ENCODE assay signal across 8 cellular contexts in the genomic region with DNA sequence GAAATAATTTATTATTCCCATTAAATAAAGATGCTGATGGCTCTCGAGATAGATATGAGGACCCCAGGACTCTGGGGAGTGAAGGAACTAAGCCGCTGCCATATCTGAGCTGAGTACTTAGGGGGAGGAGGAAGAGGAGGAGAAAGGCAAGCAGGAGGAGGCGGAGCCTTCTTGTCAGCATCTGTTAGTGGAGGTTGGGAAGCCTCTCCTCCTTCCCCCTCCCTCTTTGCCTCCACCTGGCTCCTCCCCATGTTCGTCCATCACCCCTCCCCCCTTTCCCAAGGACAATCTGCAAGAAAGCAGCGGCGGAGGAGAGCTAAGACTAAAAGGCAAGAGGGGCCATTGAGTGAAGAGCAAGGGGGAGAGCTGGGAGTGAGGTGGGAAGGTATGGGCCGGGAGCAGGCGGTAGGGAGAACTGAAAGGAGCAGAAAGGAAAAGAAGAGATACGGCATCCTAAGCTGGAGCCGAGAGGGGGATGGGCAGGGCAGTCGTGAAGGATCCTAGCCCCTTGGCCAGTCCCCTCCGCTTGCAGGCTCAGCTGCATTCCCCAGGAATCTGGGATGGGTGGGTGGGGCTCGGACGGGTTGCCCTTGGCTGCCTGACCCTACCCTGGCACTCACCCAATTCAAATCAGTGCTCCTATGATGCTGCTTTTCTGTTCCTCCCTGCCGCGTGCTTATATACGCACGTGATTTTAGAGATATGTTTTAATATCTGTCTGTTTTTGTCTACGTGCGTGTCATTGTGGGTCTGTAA. TPM values are rescaled to one million over a fixed set of nuclear protein-coding genes. Genes with fewer than 3 reads are reported as not detected.
DNase-seq lines count a peak whose midpoint lies in the region; ATAC-seq and TF ChIP-seq lines count a peak whose summit lies in the region.

A gene (plus strand): TSS at position 287 of the 756 bp plus-strand sequence. CDS start 3,411 bp downstream, outside the sequence.

- DNase-seq in DMS153 (lab: John Stamatoyannopoulos, UW) (peak; percentile 64), IMR-90 (peak; percentile 91), Panc1 (ENCODE audit: low read depth, low spot score) (peak; percentile 61), esophagus muscularis mucosa (ENCODE audit: extremely low spot score) (no peak), myocyte (ENCODE audit: low read depth) (peak; percentile 91)
- peak; percentile 49 for DNase-seq in activated T-cell treated with anti-CD3 and anti-CD28 coated beads, Interleukin-2, amount 50 U/mL, for 4 hours
- DNase-seq in stimulated activated naive B cell treated with anti-CD40 and anti-IgM and Interleukin-4, amounts not matched to agents 10 μg/mL and 1 μg/mL and 100 μg/mL, for 72 hours: peak; percentile 60

- H3K9me3 Mint-ChIP-seq in activated T-cell treated with anti-CD3 and anti-CD28 coated beads, Interleukin-2, amount 50 U/mL, for 4 hours: no peaks in the 10 kb centered on the region
- H3K9me3 Mint-ChIP-seq in stimulated activated naive B cell treated with anti-CD40 and anti-IgM and Interleukin-4, amounts not matched to agents 10 μg/mL and 1 μg/mL and 100 μg/mL, for 72 hours: no peaks in the 10 kb centered on the region

- H3K14ac ChIP-seq in IMR-90 (replicated peaks; ENCODE audit: low read depth, low read length): peak within 1 kb of the TSS; percentile 37

- peak within 1 kb of the TSS; percentile 21; the same call in 1 of the 2 replicates for H2BK120ac ChIP-seq in IMR-90 (ENCODE audit: low read depth, low read length)

- H3K4me2 ChIP-seq in IMR-90 (ENCODE audit: low read depth, low read length): peak within 1 kb of the TSS; percentile 97

- H2AFZ ChIP-seq in IMR-90 (replicated peaks; ENCODE audit: low read length, poor library complexity): peak within 1 kb of the TSS; percentile 94

- peaks cover 11% of the 10 kb centered on the region for H3K36me3 Mint-ChIP-seq in activated T-cell treated with anti-CD3 and anti-CD28 coated beads, Interleukin-2, amount 50 U/mL, for 4 hours (ENCODE audit: insufficient read depth)
- H3K36me3 Mint-ChIP-seq in stimulated activated naive B cell treated with anti-CD40 and anti-IgM and Interleukin-4, amounts not matched to agents 10 μg/mL and 1 μg/mL and 100 μg/mL, for 72 hours: peaks cover 10 to 23% of the 10 kb centered on the region in 2 donors

- no peak within 1 kb of the TSS for H4K91ac ChIP-seq in IMR-90 (ENCODE audit: insufficient read depth, low read depth, low read length)

- peaks cover 14% of the 10 kb centered on the region for H3K9me1 ChIP-seq in IMR-90 (ENCODE audit: insufficient read depth, low read length)

- H4K8ac ChIP-seq in IMR-90 (ENCODE audit: low read depth in 2 of 2, low read length in 2 of 2): peak within 1 kb of the TSS; percentile 50 to 67; a peak in 3 of 4 replicates

- peak; percentile 100 for ATAC-seq in GM21576 (IDR thresholded peaks at IDR 0.05; ENCODE audit: unreplicated experiment)
- peak; percentile 100 for ATAC-seq in IMR-90 (ENCODE audit: low read depth)
- ATAC-seq in Panc1: peak; percentile 99
- ATAC-seq in activated T-cell treated with anti-CD3 and anti-CD28 coated beads, Interleukin-2, amount 50 U/mL, for 4 hours: peak; percentile 100
- ATAC-seq in stimulated activated naive B cell treated with anti-CD40 and anti-IgM and Interleukin-4, amounts not matched to agents 10 μg/mL and 1 μg/mL and 100 μg/mL, for 72 hours (replicated peaks): peak; percentile 99

- peak within 1 kb of the TSS; percentile 95 for H3K27ac Mint-ChIP-seq in stimulated activated naive B cell treated with anti-CD40 and anti-IgM and Interleukin-4, amounts not matched to agents 10 μg/mL and 1 μg/mL and 100 μg/mL, for 72 hours

- H2BK5ac ChIP-seq in IMR-90 (ENCODE audit: low read depth, low read length, poor library complexity, severe bottlenecking): peak within 1 kb of the TSS; percentile 47

- H3K9ac ChIP-seq in IMR-90 (ENCODE audit: low read depth, low read length): peak within 1 kb of the TSS; percentile 86

- no peak for TF ChIP-seq RAD21 in IMR-90 (IDR thresholded peaks at IDR 0.05; ENCODE audit: low read length)

- H3K56ac ChIP-seq in IMR-90 (ENCODE audit: extremely low read depth, insufficient read depth, low read length): peak within 1 kb of the TSS; percentile 31

- H4K5ac ChIP-seq in IMR-90 (ENCODE audit: low read depth, low read length): peak within 1 kb of the TSS; percentile 51; the same call in 1 of the 2 replicates

- in situ Hi-C loops in IMR-90 (cut with MboI; ENCODE audit: low sequenced_read_pairs): no loop called here
- in situ Hi-C loops in Panc1 (cut with HindIII; ENCODE audit: low pct_unique_long_range_greater_than_20kb, low sequenced_read_pairs): no loop called here

- H3K4me1 ChIP-seq in IMR-90 (ENCODE audit: control insufficient read depth, insufficient read depth, low read length) (no peaks in the 10 kb centered on the region), Panc1 (ENCODE audit: control insufficient read depth, insufficient read depth, low read length) (peaks cover 11% of the 10 kb centered on the region), esophagus muscularis mucosa (peaks cover 10 to 35% (median 27%) of the 10 kb centered on the region in 4 donors)

- peak within 1 kb of the TSS; percentile 86 for H2AK9ac ChIP-seq in IMR-90 (replicated peaks; ENCODE audit: low read depth, low read length, poor library complexity)

- H3K18ac ChIP-seq in IMR-90 (ENCODE audit: low read depth, low read length): peak within 1 kb of the TSS; percentile 53

- no peak for TF ChIP-seq POLR2A in IMR-90 (IDR thresholded peaks at IDR 0.05; ENCODE audit: low read depth, low read length)
- no peak for TF ChIP-seq POLR2A in esophagus muscularis mucosa (IDR thresholded peaks at IDR 0.05; ENCODE audit: low read depth)

- H3K27ac ChIP-seq in IMR-90 (ENCODE audit: insufficient read depth, low read length) (peak within 1 kb of the TSS; percentile 80), Panc1 (ENCODE audit: low read length) (peak within 1 kb of the TSS; percentile 80), esophagus muscularis mucosa (replicated peaks in 1 of 4) (peak within 1 kb of the TSS; percentile 74 to 77 (median 76))

- TF ChIP-seq EP300 in esophagus muscularis mucosa (IDR thresholded peaks at IDR 0.05): no peak

- dilution Hi-C loops in IMR-90 (cut with HindIII; ENCODE audit: low sequenced_read_pairs, unreplicated experiment): no loop called here

- no TSS peak for BruUV-seq in IMR-90 (replicated peaks; lab: Mats Ljungman, UMichigan)
- BruUV-seq in Panc1 (replicated peaks; lab: Mats Ljungman, UMichigan): no TSS peak

- H2BK20ac ChIP-seq in IMR-90 (ENCODE audit: low read depth, low read length): no peak within 1 kb of the TSS

- H3K4ac ChIP-seq in IMR-90 (ENCODE audit: low read depth, low read length): peak within 1 kb of the TSS; percentile 55

- CTCF ChIA-PET in IMR-90 (lab: Yijun Ruan, JAX) (interaction anchor here (0.9 to 1.5 kb wide), 2 partner anchors 13 to 78 kb away, joined by 3 read pairs; a partner anchor contains a TSS), Panc1 (lab: Charles Lee) (no interaction called here)

- H3K4me1 Mint-ChIP-seq in activated T-cell treated with anti-CD3 and anti-CD28 coated beads, Interleukin-2, amount 50 U/mL, for 4 hours (ENCODE audit: low read depth): peaks cover 19% of the 10 kb centered on the region
- H3K4me1 Mint-ChIP-seq in stimulated activated naive B cell treated with anti-CD40 and anti-IgM and Interleukin-4, amounts not matched to agents 10 μg/mL and 1 μg/mL and 100 μg/mL, for 72 hours: peaks cover 8 to 10% of the 10 kb centered on the region in 2 donors

- H3K36me3 ChIP-seq in IMR-90 (ENCODE audit: control insufficient read depth, insufficient read depth, low read length) (peaks cover 2% of the 10 kb centered on the region; the same call in 1 of the 2 replicates), Panc1 (ENCODE audit: control insufficient read depth, insufficient read depth, low read length) (peaks cover 8% of the 10 kb centered on the region), esophagus muscularis mucosa (peaks cover 0 to 18% (median 6%) of the 10 kb centered on the region in 4 donors)

- H4K20me1 ChIP-seq in IMR-90 (ENCODE audit: insufficient read depth, low read length): peaks cover 5% of the 10 kb centered on the region; the same call in 1 of the 2 replicates

- peak within 1 kb of the TSS; percentile 97 for H3K4me3 Mint-ChIP-seq in activated T-cell treated with anti-CD3 and anti-CD28 coated beads, Interleukin-2, amount 50 U/mL, for 4 hours
- peak within 1 kb of the TSS; percentile 97 to 98 for H3K4me3 Mint-ChIP-seq in stimulated activated naive B cell treated with anti-CD40 and anti-IgM and Interleukin-4, amounts not matched to agents 10 μg/mL and 1 μg/mL and 100 μg/mL, for 72 hours

- H3K27me3 Mint-ChIP-seq in activated T-cell treated with anti-CD3 and anti-CD28 coated beads, Interleukin-2, amount 50 U/mL, for 4 hours (ENCODE audit: low read depth): peaks cover 12% of the 10 kb centered on the region
- no peaks in the 10 kb centered on the region for H3K27me3 Mint-ChIP-seq in stimulated activated naive B cell treated with anti-CD40 and anti-IgM and Interleukin-4, amounts not matched to agents 10 μg/mL and 1 μg/mL and 100 μg/mL, for 72 hours

- no peak within 1 kb of the TSS for H2BK15ac ChIP-seq in IMR-90 (ENCODE audit: low read depth, low read length)

- H3K9me3 ChIP-seq in IMR-90 (ENCODE audit: control insufficient read depth, insufficient read depth, low read length): no peaks in the 10 kb centered on the region
- H3K9me3 ChIP-seq in Panc1 (ENCODE audit: control insufficient read depth, insufficient read depth, low read depth, low read length): no peaks in the 10 kb centered on the region
- H3K9me3 ChIP-seq in esophagus muscularis mucosa: no peaks in the 10 kb centered on the region

- H3K23ac ChIP-seq in IMR-90 (ENCODE audit: low read depth, low read length): peak within 1 kb of the TSS; percentile 43

- H3K79me1 ChIP-seq in IMR-90 (ENCODE audit: low read depth in 1 of 2, low read length in 2 of 2): peaks cover 24 to 34% of the 10 kb centered on the region in 2 experiments

- H3K4me3 ChIP-seq in IMR-90 (ENCODE audit: insufficient read depth, low read depth, low read length) (peak within 1 kb of the TSS; percentile 93), Panc1 (ENCODE audit: low read depth in 2 of 2, low read length in 2 of 2) (peak within 1 kb of the TSS; percentile 76 to 93), esophagus muscularis mucosa (peak within 1 kb of the TSS; percentile 59 to 84 (median 76))

- WGBS in IMR-90 (ENCODE audit: extremely low coverage in 2 of 2, insufficient read length in 1 of 2), 2 experiments: no CpG with 5 or more reads among the region's 20 CpGs
- under 1% methylated on average over 20 of the region's 20 CpGs for WGBS in esophagus muscularis mucosa

- TF ChIP-seq CTCF in IMR-90 (conservative IDR thresholded peaks at IDR 0.05; ENCODE audit: low read depth, low read length) (no peak), Panc1 (IDR thresholded peaks at IDR 0.05) (no peak), esophagus muscularis mucosa (IDR thresholded peaks at IDR 0.05) (no peak)

- intact Hi-C loops in IMR-90 (cut with micrococcal nuclease): loop anchor here (2.0 kb wide), 1 partner anchor 70 kb away; no protein-coding TSS in a partner anchor
- intact Hi-C loops in Panc1 (cut with micrococcal nuclease; ENCODE audit: unreplicated experiment): no loop called here
- intact Hi-C loops in esophagus muscularis mucosa (cut with DNase I): loop anchor here (1.0 kb wide), 1 partner anchor 13 kb away; a partner anchor contains a TSS

- H3K27me3 ChIP-seq in IMR-90 (ENCODE audit: control insufficient read depth, insufficient read depth, low read length): peaks cover 8% of the 10 kb centered on the region
- no peaks in the 10 kb centered on the region for H3K27me3 ChIP-seq in Panc1 (ENCODE audit: control insufficient read depth, insufficient read depth, low read length)
- no peaks in the 10 kb centered on the region for H3K27me3 ChIP-seq in esophagus muscularis mucosa

- POLR2A ChIA-PET in IMR-90 (lab: Charles Lee; ENCODE audit: unreplicated experiment) (no interaction called here), Panc1 (lab: Charles Lee) (interaction anchor here (0.6 kb wide), 3 partner anchors 407 to 546 kb away, joined by 3 to 4 read pairs (median 4); no protein-coding TSS in a partner anchor)

- H2AK5ac ChIP-seq in IMR-90 (ENCODE audit: low read depth, low read length): 0 out of 2 replicates have a peak within 1 kb of the TSS, but pooled peaks have one; percentile 5

RNA-seq across cellular contexts. Expression of the gene that starts here (rescaled TPM):
- total RNA-seq in IMR-90 (2012; rRNA removed) (77.5 and 82.6 TPM in 2 replicates), Panc1 (2021; ENCODE audit: unreplicated experiment) (56.1 TPM), esophagus muscularis mucosa (10 to 100 TPM; 55.6 to 71.3 (median 63.4) TPM), myocyte (134 and 137 TPM in 2 replicates)
- 49.4 and 56.7 TPM in 2 replicates for polyA plus RNA-seq in IMR-90 (2012; rRNA removed)
- polyA plus RNA-seq in IMR-90 (2012; cell fraction: cytosol; rRNA removed): 26.8 and 33.5 TPM in 2 replicates
- 76.9 and 127 TPM in 2 replicates for polyA plus RNA-seq in IMR-90 (2012; cell fraction: nucleus; rRNA removed; ENCODE audit: low replicate concordance)
- polyA plus RNA-seq in Panc1 (2012; ENCODE audit: insufficient read length): 45.8 TPM
- 10 to 100 TPM; 66.0 to 79.0 (median 70.7) TPM for total RNA-seq in activated T-cell treated with anti-CD3 and anti-CD28 coated beads, Interleukin-2, amount 50 U/mL, for 4 hours
- 102 TPM for polyA plus RNA-seq in myocyte (2012)
